8 cellular contexts compared by ENCODE assay signal in the genomic region with DNA sequence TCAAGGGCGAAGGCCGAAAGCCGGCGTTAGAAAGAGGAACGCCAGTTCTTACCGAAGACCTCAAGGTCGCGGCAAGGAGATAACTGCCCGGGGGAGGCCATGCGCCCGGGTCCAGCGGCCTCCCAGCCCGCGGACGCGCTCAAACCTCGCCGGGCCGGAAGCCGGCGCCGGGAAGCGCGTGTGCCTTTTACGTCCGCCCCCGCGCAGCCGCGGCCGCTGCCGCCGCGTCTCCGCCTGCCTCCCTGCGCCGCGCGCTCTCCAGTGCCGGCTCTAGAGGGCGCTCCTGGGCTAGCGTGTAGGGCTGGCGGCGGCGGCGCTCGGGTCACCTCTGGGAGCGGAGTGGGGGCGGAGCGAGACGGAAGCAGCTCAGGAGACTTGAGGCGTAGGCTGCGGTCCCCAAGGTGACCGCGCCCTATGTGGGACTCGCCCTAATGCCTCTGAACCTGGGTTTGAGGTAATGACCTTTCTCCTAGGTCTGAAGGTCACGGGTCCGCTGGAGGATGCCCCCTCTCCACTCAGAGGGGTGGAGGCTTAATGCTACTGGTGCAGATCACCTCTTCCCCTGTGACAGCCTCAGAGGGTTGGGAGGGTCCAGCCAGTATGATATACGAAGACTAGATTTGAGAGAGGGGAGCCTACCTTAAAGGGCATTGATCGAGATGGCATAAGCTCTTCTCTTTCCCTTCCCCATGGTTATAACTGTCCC. TPM values are rescaled to one million over a fixed set of nuclear protein-coding genes. Genes with fewer than 3 reads are reported as not detected.
A peak's percentile ranks its signal among the peaks of the same experiment; 100 is the strongest.
DNase-seq lines count a peak whose midpoint lies in the region; ATAC-seq, FAIRE-seq and TF ChIP-seq lines count a peak whose summit lies in the region.

No MANE protein-coding gene starts in this region.

- peaks cover 8% of the 10 kb centered on the region for H3K4me1 Mint-ChIP-seq in activated T-helper 2 cell treated with anti-CD3 and anti-CD28 coated beads, Interferon-gamma antibody, Interleukin-2, Interleukin-4, amounts not matched to agents 10 μg/mL and 5 μg/mL and 100 μg/mL, durations not matched to agents 14 hours and 24 hours and 36 hours (ENCODE audit: low read depth)
- H3K4me1 Mint-ChIP-seq in stimulated activated naive CD8-positive, alpha-beta T cell treated with anti-CD3 and anti-CD28 coated beads, Interleukin-15, amount 100 ng/mL, for 72 hours: peaks cover 27% of the 10 kb centered on the region

- H3K27me3 Mint-ChIP-seq in activated T-helper 2 cell treated with anti-CD3 and anti-CD28 coated beads, Interferon-gamma antibody, Interleukin-2, Interleukin-4, amounts not matched to agents 10 μg/mL and 5 μg/mL and 100 μg/mL, durations not matched to agents 14 hours and 24 hours and 36 hours (ENCODE audit: low read depth): no peaks in the 10 kb centered on the region
- no peaks in the 10 kb centered on the region for H3K27me3 Mint-ChIP-seq in stimulated activated naive CD8-positive, alpha-beta T cell treated with anti-CD3 and anti-CD28 coated beads, Interleukin-15, amount 100 ng/mL, for 72 hours

- H3K36me3 Mint-ChIP-seq in activated T-helper 2 cell treated with anti-CD3 and anti-CD28 coated beads, Interferon-gamma antibody, Interleukin-2, Interleukin-4, amounts not matched to agents 10 μg/mL and 5 μg/mL and 100 μg/mL, durations not matched to agents 14 hours and 24 hours and 36 hours (ENCODE audit: low read depth): peaks cover 20% of the 10 kb centered on the region

- TF ChIP-seq EP300 in neural cell (conservative IDR thresholded peaks at IDR 0.05; ENCODE audit: poor library complexity, severe bottlenecking): no peak

- peak overlapping the region; percentile 14 for H2AFZ ChIP-seq in neural cell (ENCODE audit: low read depth, low read length)

- H3K4me2 ChIP-seq in neural cell (ENCODE audit: low read length): no peak overlapping the region

- no peaks in the 10 kb centered on the region for H3K79me2 ChIP-seq in neural cell (replicated peaks; ENCODE audit: insufficient read depth, low read length)

- peak overlapping the region; percentile 88 for H3K4me3 Mint-ChIP-seq in activated T-helper 2 cell treated with anti-CD3 and anti-CD28 coated beads, Interferon-gamma antibody, Interleukin-2, Interleukin-4, amounts not matched to agents 10 μg/mL and 5 μg/mL and 100 μg/mL, durations not matched to agents 14 hours and 24 hours and 36 hours (ENCODE audit: low read depth)
- H3K4me3 Mint-ChIP-seq in stimulated activated naive CD8-positive, alpha-beta T cell treated with anti-CD3 and anti-CD28 coated beads, Interleukin-15, amount 100 ng/mL, for 72 hours: peak overlapping the region; percentile 88 to 96

- FAIRE-seq in RCC 7860 (lab: Jason Lieb, UNC): no peak

- H3K9me3 ChIP-seq in neural cell (ENCODE audit: low read length): no peaks in the 10 kb centered on the region

- H3K36me3 ChIP-seq in neural cell (ENCODE audit: insufficient read depth, low read length): no peaks in the 10 kb centered on the region

- ATAC-seq in GM21619 (IDR thresholded peaks at IDR 0.05; ENCODE audit: unreplicated experiment): peak; percentile 66
- ATAC-seq in stimulated activated naive CD8-positive, alpha-beta T cell treated with anti-CD3 and anti-CD28 coated beads, Interleukin-15, amount 100 ng/mL, for 72 hours: peak; percentile 82

- H3K9me3 Mint-ChIP-seq in activated T-helper 2 cell treated with anti-CD3 and anti-CD28 coated beads, Interferon-gamma antibody, Interleukin-2, Interleukin-4, amounts not matched to agents 10 μg/mL and 5 μg/mL and 100 μg/mL, durations not matched to agents 14 hours and 24 hours and 36 hours: no peaks in the 10 kb centered on the region
- no peaks in the 10 kb centered on the region for H3K9me3 Mint-ChIP-seq in stimulated activated naive CD8-positive, alpha-beta T cell treated with anti-CD3 and anti-CD28 coated beads, Interleukin-15, amount 100 ng/mL, for 72 hours

- DNase-seq in DMS53 treated with DMSO at 0.1 percent for 48 hours (lab: John Stamatoyannopoulos, UW; ENCODE audit: unreplicated experiment): peak; percentile 72
- DNase-seq in KG1 (lab: John Stamatoyannopoulos, UW): peak; percentile 45
- peak; percentile 60 for DNase-seq in RCC 7860 (ENCODE audit: low spot score)
- DNase-seq in activated T-helper 2 cell treated with anti-CD3 and anti-CD28 coated beads, Interferon-gamma antibody, Interleukin-2, Interleukin-4, amounts not matched to agents 10 μg/mL and 5 μg/mL and 100 μg/mL, durations not matched to agents 14 hours and 24 hours and 36 hours (ENCODE audit: low spot score): peak; percentile 84
- peak; percentile 64 for DNase-seq in fibroblast of the aortic adventitia (ENCODE audit: low read depth)
- DNase-seq in stimulated activated naive CD8-positive, alpha-beta T cell treated with anti-CD3 and anti-CD28 coated beads, Interleukin-15, amount 100 ng/mL, for 72 hours: peak; percentile 89 to 91

- H4K20me1 ChIP-seq in neural cell (ENCODE audit: insufficient read depth): no peaks in the 10 kb centered on the region

- H3K4me3 ChIP-seq in fibroblast of the aortic adventitia (ENCODE audit: low read depth, low read length): peak overlapping the region; percentile 80
- peak overlapping the region; percentile 78 for H3K4me3 ChIP-seq in neural cell (ENCODE audit: low read length)

- H3F3A ChIP-seq in neural cell (ENCODE audit: insufficient read depth, low read length, poor library complexity, severe bottlenecking): no peaks in the 10 kb centered on the region

- no peaks in the 10 kb centered on the region for H3K27me3 ChIP-seq in neural cell (ENCODE audit: insufficient read depth, low read depth, low read length)

- intact Hi-C loops in activated T-helper 2 cell treated with anti-CD3 and anti-CD28 coated beads, Interferon-gamma antibody, Interleukin-2, Interleukin-4, amounts not matched to agents 10 μg/mL and 5 μg/mL and 100 μg/mL, durations not matched to agents 14 hours and 24 hours and 36 hours (cut with micrococcal nuclease): loop anchor here (2.0 to 5.0 kb wide), 2 partner anchors 70 to 223 kb away; partner anchors contain the start of genes SEPTIN6 and SLC25A43

- peak overlapping the region; percentile 90 for H3K27ac Mint-ChIP-seq in activated T-helper 2 cell treated with anti-CD3 and anti-CD28 coated beads, Interferon-gamma antibody, Interleukin-2, Interleukin-4, amounts not matched to agents 10 μg/mL and 5 μg/mL and 100 μg/mL, durations not matched to agents 14 hours and 24 hours and 36 hours
- peak overlapping the region; percentile 93 to 99 for H3K27ac Mint-ChIP-seq in stimulated activated naive CD8-positive, alpha-beta T cell treated with anti-CD3 and anti-CD28 coated beads, Interleukin-15, amount 100 ng/mL, for 72 hours

- TF ChIP-seq RAD21 in neural cell (conservative IDR thresholded peaks at IDR 0.05): peak; percentile 73

- H3K27ac ChIP-seq in neural cell (ENCODE audit: low read length): peak overlapping the region; percentile 73

- TF ChIP-seq CTCF in fibroblast of the aortic adventitia (IDR thresholded peaks at IDR 0.05; ENCODE audit: insufficient read depth, low read length) (peak; percentile 59), neural cell (IDR thresholded peaks at IDR 0.05; ENCODE audit: poor library complexity, severe bottlenecking) (peak; percentile 93)

- H3K9me2 ChIP-seq in neural cell (ENCODE audit: insufficient read depth, low read length): no peaks in the 10 kb centered on the region

- H3K9ac ChIP-seq in neural cell (ENCODE audit: low read length): peak overlapping the region; percentile 76

TF ChIP-seq in neural cell, 6 proteins besides CTCF, POLR2A, EP300 and RAD21:
- TF ChIP-seq POLR2AphosphoS5 (IDR thresholded peaks at IDR 0.05) (no peak), EZH2 (IDR thresholded peaks at IDR 0.05; ENCODE audit: borderline replicate concordance, insufficient read depth, low read length, poor library complexity, severe bottlenecking) (no peak), SMC3 (conservative IDR thresholded peaks at IDR 0.05; ENCODE audit: poor library complexity) (peak; percentile 66), TAF1 (IDR thresholded peaks at IDR 0.05; ENCODE audit: low read depth) (no peak), MXI1 (conservative IDR thresholded peaks at IDR 0.05; ENCODE audit: poor library complexity, severe bottlenecking) (peak; percentile 75)
- TF ChIP-seq, protein P1, sequence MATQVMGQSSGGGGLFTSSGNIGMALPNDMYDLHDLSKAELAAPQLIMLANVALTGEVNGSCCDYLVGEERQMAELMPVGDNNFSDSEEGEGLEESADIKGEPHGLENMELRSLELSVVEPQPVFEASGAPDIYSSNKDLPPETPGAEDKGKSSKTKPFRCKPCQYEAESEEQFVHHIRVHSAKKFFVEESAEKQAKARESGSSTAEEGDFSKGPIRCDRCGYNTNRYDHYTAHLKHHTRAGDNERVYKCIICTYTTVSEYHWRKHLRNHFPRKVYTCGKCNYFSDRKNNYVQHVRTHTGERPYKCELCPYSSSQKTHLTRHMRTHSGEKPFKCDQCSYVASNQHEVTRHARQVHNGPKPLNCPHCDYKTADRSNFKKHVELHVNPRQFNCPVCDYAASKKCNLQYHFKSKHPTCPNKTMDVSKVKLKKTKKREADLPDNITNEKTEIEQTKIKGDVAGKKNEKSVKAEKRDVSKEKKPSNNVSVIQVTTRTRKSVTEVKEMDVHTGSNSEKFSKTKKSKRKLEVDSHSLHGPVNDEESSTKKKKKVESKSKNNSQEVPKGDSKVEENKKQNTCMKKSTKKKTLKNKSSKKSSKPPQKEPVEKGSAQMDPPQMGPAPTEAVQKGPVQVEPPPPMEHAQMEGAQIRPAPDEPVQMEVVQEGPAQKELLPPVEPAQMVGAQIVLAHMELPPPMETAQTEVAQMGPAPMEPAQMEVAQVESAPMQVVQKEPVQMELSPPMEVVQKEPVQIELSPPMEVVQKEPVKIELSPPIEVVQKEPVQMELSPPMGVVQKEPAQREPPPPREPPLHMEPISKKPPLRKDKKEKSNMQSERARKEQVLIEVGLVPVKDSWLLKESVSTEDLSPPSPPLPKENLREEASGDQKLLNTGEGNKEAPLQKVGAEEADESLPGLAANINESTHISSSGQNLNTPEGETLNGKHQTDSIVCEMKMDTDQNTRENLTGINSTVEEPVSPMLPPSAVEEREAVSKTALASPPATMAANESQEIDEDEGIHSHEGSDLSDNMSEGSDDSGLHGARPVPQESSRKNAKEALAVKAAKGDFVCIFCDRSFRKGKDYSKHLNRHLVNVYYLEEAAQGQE (IDR thresholded peaks at IDR 0.05; ENCODE audit: borderline replicate concordance): no peak
TF ChIP-seq in neural cell: peak in this region for 2.

RNA-seq across cellular contexts. Expression of gene SLC25A5, which starts 0.8 kb away (rescaled TPM):
- total RNA-seq in activated T-helper 2 cell treated with anti-CD3 and anti-CD28 coated beads, Interferon-gamma antibody, Interleukin-2, Interleukin-4, amounts not matched to agents 10 μg/mL and 5 μg/mL and 100 μg/mL, durations not matched to agents 14 hours and 24 hours and 36 hours: 523 and 528 TPM in 2 replicates
- total RNA-seq in fibroblast of the aortic adventitia (ENCODE audit: low replicate concordance): 46.6 and 188 TPM in 2 replicates
- 158 and 163 TPM in 2 replicates for polyA plus RNA-seq in neural cell
- 119 and 124 TPM in 2 replicates for polyA minus RNA-seq in neural cell

Comparison
In these comparisons a context has a peak if more than half of its experiments do, and no peak if none do; other contexts are left out.
1. Peak in every context shown above with its lines: DNase-seq, ATAC-seq, H3K4me3 ChIP-seq and H3K27ac ChIP-seq.